ENCODE assay signal across 1 cellular context in the genomic region with DNA sequence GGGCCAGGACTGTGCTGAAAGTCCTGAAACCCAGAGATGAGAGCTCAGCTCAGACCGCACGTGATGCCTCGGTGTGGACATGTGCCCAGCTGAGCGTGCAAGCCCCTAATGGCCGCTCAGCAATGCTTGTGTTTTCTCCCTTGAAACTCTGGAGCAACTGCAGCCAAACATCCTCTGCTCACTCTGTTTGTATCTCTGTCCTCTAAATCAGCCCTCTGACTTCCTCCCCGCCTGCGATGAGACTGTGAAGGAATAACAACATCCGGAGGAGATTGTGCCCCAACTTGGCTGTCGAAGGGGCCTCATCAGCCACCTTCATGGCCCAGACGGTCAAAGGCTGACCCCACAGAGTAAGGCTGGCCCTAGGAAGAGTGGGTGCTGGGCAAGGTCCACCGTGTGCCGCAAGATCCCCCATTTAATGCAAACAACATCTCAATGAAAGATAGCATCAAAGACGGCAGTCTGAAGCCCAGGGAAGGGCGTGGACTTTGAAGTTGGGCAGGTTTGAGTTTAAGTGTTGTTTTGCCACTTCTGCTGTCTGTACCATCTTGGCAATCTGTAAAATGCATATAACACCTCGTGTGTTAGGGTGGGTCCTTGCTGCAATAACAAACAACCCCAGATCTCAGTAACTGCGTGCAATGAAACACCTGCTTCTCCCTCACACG.
TF ChIP-seq lines count a peak whose summit lies in the region.

No MANE protein-coding gene starts in this region.

TF ChIP-seq in GM23338, 12 proteins besides CTCF, POLR2A, EP300 and RAD21 (continued from another document):
- TF ChIP-seq, protein P1, sequence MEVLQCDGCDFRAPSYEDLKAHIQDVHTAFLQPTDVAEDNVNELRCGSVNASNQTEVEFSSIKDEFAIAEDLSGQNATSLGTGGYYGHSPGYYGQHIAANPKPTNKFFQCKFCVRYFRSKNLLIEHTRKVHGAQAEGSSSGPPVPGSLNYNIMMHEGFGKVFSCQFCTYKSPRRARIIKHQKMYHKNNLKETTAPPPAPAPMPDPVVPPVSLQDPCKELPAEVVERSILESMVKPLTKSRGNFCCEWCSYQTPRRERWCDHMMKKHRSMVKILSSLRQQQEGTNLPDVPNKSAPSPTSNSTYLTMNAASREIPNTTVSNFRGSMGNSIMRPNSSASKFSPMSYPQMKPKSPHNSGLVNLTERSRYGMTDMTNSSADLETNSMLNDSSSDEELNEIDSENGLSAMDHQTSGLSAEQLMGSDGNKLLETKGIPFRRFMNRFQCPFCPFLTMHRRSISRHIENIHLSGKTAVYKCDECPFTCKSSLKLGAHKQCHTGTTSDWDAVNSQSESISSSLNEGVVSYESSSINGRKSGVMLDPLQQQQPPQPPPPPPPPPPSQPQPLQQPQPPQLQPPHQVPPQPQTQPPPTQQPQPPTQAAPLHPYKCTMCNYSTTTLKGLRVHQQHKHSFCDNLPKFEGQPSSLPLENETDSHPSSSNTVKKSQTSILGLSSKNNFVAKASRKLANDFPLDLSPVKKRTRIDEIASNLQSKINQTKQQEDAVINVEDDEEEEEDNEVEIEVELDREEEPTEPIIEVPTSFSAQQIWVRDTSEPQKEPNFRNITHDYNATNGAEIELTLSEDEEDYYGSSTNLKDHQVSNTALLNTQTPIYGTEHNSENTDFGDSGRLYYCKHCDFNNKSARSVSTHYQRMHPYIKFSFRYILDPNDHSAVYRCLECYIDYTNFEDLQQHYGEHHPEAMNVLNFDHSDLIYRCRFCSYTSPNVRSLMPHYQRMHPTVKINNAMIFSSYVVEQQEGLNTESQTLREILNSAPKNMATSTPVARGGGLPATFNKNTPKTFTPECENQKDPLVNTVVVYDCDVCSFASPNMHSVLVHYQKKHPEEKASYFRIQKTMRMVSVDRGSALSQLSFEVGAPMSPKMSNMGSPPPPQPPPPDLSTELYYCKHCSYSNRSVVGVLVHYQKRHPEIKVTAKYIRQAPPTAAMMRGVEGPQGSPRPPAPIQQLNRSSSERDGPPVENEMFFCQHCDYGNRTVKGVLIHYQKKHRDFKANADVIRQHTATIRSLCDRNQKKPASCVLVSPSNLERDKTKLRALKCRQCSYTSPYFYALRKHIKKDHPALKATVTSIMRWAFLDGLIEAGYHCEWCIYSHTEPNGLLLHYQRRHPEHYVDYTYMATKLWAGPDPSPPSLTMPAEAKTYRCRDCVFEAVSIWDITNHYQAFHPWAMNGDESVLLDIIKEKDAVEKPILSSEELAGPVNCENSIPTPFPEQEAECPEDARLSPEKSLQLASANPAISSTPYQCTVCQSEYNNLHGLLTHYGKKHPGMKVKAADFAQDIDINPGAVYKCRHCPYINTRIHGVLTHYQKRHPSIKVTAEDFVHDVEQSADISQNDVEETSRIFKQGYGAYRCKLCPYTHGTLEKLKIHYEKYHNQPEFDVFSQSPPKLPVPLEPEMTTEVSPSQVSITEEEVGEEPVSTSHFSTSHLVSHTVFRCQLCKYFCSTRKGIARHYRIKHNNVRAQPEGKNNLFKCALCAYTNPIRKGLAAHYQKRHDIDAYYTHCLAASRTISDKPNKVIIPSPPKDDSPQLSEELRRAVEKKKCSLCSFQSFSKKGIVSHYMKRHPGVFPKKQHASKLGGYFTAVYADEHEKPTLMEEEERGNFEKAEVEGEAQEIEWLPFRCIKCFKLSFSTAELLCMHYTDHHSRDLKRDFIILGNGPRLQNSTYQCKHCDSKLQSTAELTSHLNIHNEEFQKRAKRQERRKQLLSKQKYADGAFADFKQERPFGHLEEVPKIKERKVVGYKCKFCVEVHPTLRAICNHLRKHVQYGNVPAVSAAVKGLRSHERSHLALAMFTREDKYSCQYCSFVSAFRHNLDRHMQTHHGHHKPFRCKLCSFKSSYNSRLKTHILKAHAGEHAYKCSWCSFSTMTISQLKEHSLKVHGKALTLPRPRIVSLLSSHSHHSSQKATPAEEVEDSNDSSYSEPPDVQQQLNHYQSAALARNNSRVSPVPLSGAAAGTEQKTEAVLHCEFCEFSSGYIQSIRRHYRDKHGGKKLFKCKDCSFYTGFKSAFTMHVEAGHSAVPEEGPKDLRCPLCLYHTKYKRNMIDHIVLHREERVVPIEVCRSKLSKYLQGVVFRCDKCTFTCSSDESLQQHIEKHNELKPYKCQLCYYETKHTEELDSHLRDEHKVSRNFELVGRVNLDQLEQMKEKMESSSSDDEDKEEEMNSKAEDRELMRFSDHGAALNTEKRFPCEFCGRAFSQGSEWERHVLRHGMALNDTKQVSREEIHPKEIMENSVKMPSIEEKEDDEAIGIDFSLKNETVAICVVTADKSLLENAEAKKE (CRISPR knock-in tag; IDR thresholded peaks at IDR 0.05) = no peak
- TF ChIP-seq ZNF331 (CRISPR knock-in tag; IDR thresholded peaks at IDR 0.05; ENCODE audit: low read depth) = no peak
TF ChIP-seq in GM23338: peak in this region for 0.
